In the genomic region with DNA sequence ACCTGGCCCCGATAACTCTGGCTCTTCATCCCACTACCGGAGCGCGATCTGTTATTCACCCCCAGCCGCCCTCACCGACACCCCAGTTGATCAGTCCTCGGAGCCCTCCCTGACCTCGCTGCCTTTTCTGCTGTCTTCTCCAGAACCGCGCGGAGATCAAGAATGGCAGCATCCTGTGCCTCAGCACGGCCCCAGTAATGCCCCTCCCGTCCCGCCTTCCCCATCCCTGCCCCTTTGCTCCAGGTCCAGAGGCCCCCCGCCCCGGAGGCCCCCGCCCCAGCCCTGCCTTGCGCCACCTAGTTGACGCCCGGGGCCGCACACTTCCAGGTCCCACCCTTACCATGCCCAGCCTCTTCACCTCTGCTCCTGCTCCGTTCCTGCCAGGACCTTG, we compare ENCODE assay signal across 11 cellular contexts. TPM values are rescaled to one million over a fixed set of nuclear protein-coding genes. Genes with fewer than 3 reads are reported as not detected.
DNase-seq lines count a peak whose midpoint lies in the region; ATAC-seq, FAIRE-seq and TF ChIP-seq lines count a peak whose summit lies in the region.
"Had no signal": no experiment of that assay in that cellular context is flagged by ENCODE, and none has a peak within 500 bp of the region (broad histone marks: within the 10 kb centered on the region; RNA-seq: fewer than 3 reads in every experiment).

No MANE protein-coding gene starts in this region.

- H3K27ac ChIP-seq in H1 (ENCODE audit: low read depth, low read length) (no peak overlapping the region), lung (ENCODE audit: low read depth in 1 of 2, low read length in 1 of 2) (no peak overlapping the region)
- no peak overlapping the region for H3K27ac ChIP-seq in naive thymus-derived CD4-positive, alpha-beta T cell (ENCODE audit: low read depth, low read length)

- H3K79me2 ChIP-seq in H1 (ENCODE audit: control insufficient read depth in 1 of 2, insufficient read depth in 2 of 2, low read length in 2 of 2) = no peaks in the 10 kb centered on the region

- H3K18ac ChIP-seq in H1 (ENCODE audit: extremely low read depth, low read length) = peak overlapping the region; percentile 83

- peaks cover 18 to 32% (median 30%) of the 10 kb centered on the region in 4 experiments for H3K36me3 ChIP-seq in H1 (ENCODE audit: control insufficient read depth in 2 of 4, insufficient read depth in 4 of 4, low read length in 3 of 4)
- peaks cover 16 to 72% of the 10 kb centered on the region in 2 donors for H3K36me3 ChIP-seq in lung (ENCODE audit: control insufficient read depth in 2 of 2, insufficient read depth in 2 of 2, low read length in 2 of 2)
- peaks cover 1 to 87% (median 17%) of the 10 kb centered on the region in 3 experiments for H3K36me3 ChIP-seq in naive thymus-derived CD4-positive, alpha-beta T cell (ENCODE audit: control insufficient read depth in 2 of 3, insufficient read depth in 3 of 3, low read length in 3 of 3)

- H4K5ac ChIP-seq in H1 (ENCODE audit: insufficient read length, low read depth, low read length) = no peak overlapping the region

- H3K23me2 ChIP-seq in H1 (ENCODE audit: low read depth, low read length) = peaks cover 6% of the 10 kb centered on the region; the same call in 1 of the 2 replicates

- peak overlapping the region in 1 of 4 experiments; percentile 43; a peak in 2 of 7 replicates for H3K9ac ChIP-seq in H1 (replicated peaks in 1 of 4; ENCODE audit: extremely low read depth in 1 of 4, low read depth in 3 of 4, low read length in 3 of 4)

- no peaks in the 10 kb centered on the region for H3K79me1 ChIP-seq in H1 (ENCODE audit: low read depth, low read length)

- H4K91ac ChIP-seq in H1 (replicated peaks; ENCODE audit: insufficient read length, low read length) = no peak overlapping the region

- peak overlapping the region; percentile 91 for H3K4ac ChIP-seq in H1 (replicated peaks; ENCODE audit: insufficient read length, low read depth, low read length)

- intact Hi-C loops in naive thymus-derived CD4-positive, alpha-beta T cell (cut with micrococcal nuclease) = no loop called here

- TF ChIP-seq EP300 in H1 (IDR thresholded peaks at IDR 0.05; ENCODE audit: borderline replicate concordance in 1 of 2, low read depth in 2 of 2, low read length in 2 of 2) = no peak

- H3K4me1 Mint-ChIP-seq in activated naive CD8-positive, alpha-beta T cell treated with anti-CD3 and anti-CD28 coated beads for 36 hours = peaks cover 9% of the 10 kb centered on the region
- peaks cover 12% of the 10 kb centered on the region for H3K4me1 Mint-ChIP-seq in activated naive CD8-positive, alpha-beta T cell treated with anti-CD3 and anti-CD28 coated beads, Interleukin-2, amount 50 U/mL, for 24 hours
- no peaks in the 10 kb centered on the region for H3K4me1 Mint-ChIP-seq in type B pancreatic cell (ENCODE audit: unreplicated experiment)
- peaks cover 15 to 26% (median 17%) of the 10 kb centered on the region in 7 donors for H3K4me1 Mint-ChIP-seq in naive thymus-derived CD4-positive, alpha-beta T cell

- H2BK15ac ChIP-seq in H1 (ENCODE audit: low read length) = no peak overlapping the region

- H3K36me3 Mint-ChIP-seq in activated naive CD8-positive, alpha-beta T cell treated with anti-CD3 and anti-CD28 coated beads for 36 hours = peaks cover 24% of the 10 kb centered on the region
- peaks cover 31% of the 10 kb centered on the region for H3K36me3 Mint-ChIP-seq in activated naive CD8-positive, alpha-beta T cell treated with anti-CD3 and anti-CD28 coated beads, Interleukin-2, amount 50 U/mL, for 24 hours (ENCODE audit: low read depth)
- H3K36me3 Mint-ChIP-seq in type B pancreatic cell = peaks cover 6% of the 10 kb centered on the region
- H3K36me3 Mint-ChIP-seq in naive thymus-derived CD4-positive, alpha-beta T cell = peaks cover 5 to 19% (median 10%) of the 10 kb centered on the region in 5 donors

- TF ChIP-seq CTCF in H1 (IDR thresholded peaks at IDR 0.05; ENCODE audit: control extremely low read depth in 1 of 3, insufficient read depth in 1 of 3, low read depth in 1 of 3, low read length in 3 of 3) (peak; percentile 44 to 80 (median 47); a peak in 3 of 4 replicates), lung (IDR thresholded peaks at IDR 0.05; ENCODE audit: control extremely low read depth, extremely low read depth) (no peak), type B pancreatic cell (conservative IDR thresholded peaks at IDR 0.05) (peak; percentile 24)

- no peak for ATAC-seq in activated naive CD8-positive, alpha-beta T cell treated with anti-CD3 and anti-CD28 coated beads, Interleukin-2, amount 50 U/mL, for 24 hours
- ATAC-seq in lung (ENCODE audit: insufficient read depth, low FRiP score) (peak; percentile 21), GM18861 (IDR thresholded peaks at IDR 0.05; ENCODE audit: unreplicated experiment) (no peak), GM18868 (IDR thresholded peaks at IDR 0.05; ENCODE audit: unreplicated experiment) (no peak)
- no peak for ATAC-seq in naive thymus-derived CD4-positive, alpha-beta T cell
- ATAC-seq: naive thymus-derived CD8-positive, alpha-beta T cell had no signal

- H3K14ac ChIP-seq in H1 (ENCODE audit: insufficient read length) = no peak overlapping the region

- CTCF ChIA-PET in H1 (lab: Charles Lee; ENCODE audit: partially characterized antibody) = interaction anchor here (0.7 to 8.7 kb wide), 22 partner anchors 12 to 248 kb away, joined by 3 to 111 read pairs (median 4); a partner anchor contains a TSS
- CTCF ChIA-PET in naive thymus-derived CD4-positive, alpha-beta T cell (lab: Charles Lee) = no interaction called here

- H3K9me3 ChIP-seq in H1 (ENCODE audit: insufficient read depth in 2 of 2, low read depth in 1 of 2, low read length in 1 of 2) = no peaks in the 10 kb centered on the region
- H3K9me3 ChIP-seq in lung (ENCODE audit: control insufficient read depth in 2 of 2, insufficient read depth in 1 of 2, low read length in 1 of 2) = no peaks in the 10 kb centered on the region
- no peaks in the 10 kb centered on the region for H3K9me3 ChIP-seq in naive thymus-derived CD4-positive, alpha-beta T cell (ENCODE audit: control insufficient read depth in 2 of 3, low read length in 3 of 3)

- H3K27me3 ChIP-seq in H1 (replicated peaks in 1 of 4; ENCODE audit: control insufficient read depth in 3 of 4, extremely low read depth in 1 of 4, insufficient read depth in 3 of 4, low read length in 3 of 4) (no peaks in the 10 kb centered on the region), lung (ENCODE audit: control insufficient read depth, insufficient read depth) (no peaks in the 10 kb centered on the region)
- H3K27me3 ChIP-seq in naive thymus-derived CD4-positive, alpha-beta T cell (ENCODE audit: control insufficient read depth in 2 of 2, insufficient read depth in 2 of 2, low read length in 2 of 2) = no peaks in the 10 kb centered on the region

- H3K4me3 Mint-ChIP-seq in activated naive CD8-positive, alpha-beta T cell treated with anti-CD3 and anti-CD28 coated beads for 36 hours = no peak overlapping the region
- H3K4me3 Mint-ChIP-seq in activated naive CD8-positive, alpha-beta T cell treated with anti-CD3 and anti-CD28 coated beads, Interleukin-2, amount 50 U/mL, for 24 hours = no peak overlapping the region
- peak overlapping the region; percentile 83 for H3K4me3 Mint-ChIP-seq in type B pancreatic cell
- peak overlapping the region in 1 of 10 donors; percentile 32 for H3K4me3 Mint-ChIP-seq in naive thymus-derived CD4-positive, alpha-beta T cell
- H3K4me3 Mint-ChIP-seq: naive thymus-derived CD8-positive, alpha-beta T cell had no signal

- POLR2A ChIA-PET in H1 (lab: Charles Lee; ENCODE audit: partially characterized antibody) = interaction anchor here (0.6 to 2.0 kb wide), 7 partner anchors 9 to 74 kb away, joined by 3 to 7 read pairs (median 3); a partner anchor contains a TSS
- POLR2A ChIA-PET in naive thymus-derived CD4-positive, alpha-beta T cell (lab: Charles Lee) = no interaction called here

- H3K4me2 ChIP-seq in H1 (ENCODE audit: insufficient read depth in 1 of 2, low read depth in 2 of 2, low read length in 2 of 2) = peak overlapping the region; percentile 61 to 99

- peak overlapping the region; percentile 89 for H4K8ac ChIP-seq in H1 (ENCODE audit: extremely low read depth, insufficient read depth, low read length)

- no peaks in the 10 kb centered on the region for H3K9me3 Mint-ChIP-seq in activated naive CD8-positive, alpha-beta T cell treated with anti-CD3 and anti-CD28 coated beads for 36 hours
- no peaks in the 10 kb centered on the region for H3K9me3 Mint-ChIP-seq in activated naive CD8-positive, alpha-beta T cell treated with anti-CD3 and anti-CD28 coated beads, Interleukin-2, amount 50 U/mL, for 24 hours
- H3K9me3 Mint-ChIP-seq in type B pancreatic cell = no peaks in the 10 kb centered on the region
- H3K9me3 Mint-ChIP-seq in naive thymus-derived CD4-positive, alpha-beta T cell = no peaks in the 10 kb centered on the region
- H3K9me3 Mint-ChIP-seq: naive thymus-derived CD8-positive, alpha-beta T cell had no signal

- H2AK5ac ChIP-seq in H1 (ENCODE audit: low read depth, low read length) = no peak overlapping the region

- peak overlapping the region; percentile 91; the same call in 1 of the 2 replicates for H2AFZ ChIP-seq in H1 (ENCODE audit: low read length)

- H3K4me1 ChIP-seq in H1 (replicated peaks in 1 of 4; ENCODE audit: control insufficient read depth in 3 of 4, insufficient read depth in 4 of 4, low read length in 3 of 4) (peaks cover 0 to 12% (median 8%) of the 10 kb centered on the region in 4 experiments; a peak in 4 of 7 replicates), lung (ENCODE audit: control insufficient read depth in 2 of 2, insufficient read depth in 2 of 2, low read length in 2 of 2) (no peaks in the 10 kb centered on the region)
- H3K4me1 ChIP-seq in naive thymus-derived CD4-positive, alpha-beta T cell (ENCODE audit: control insufficient read depth in 2 of 2, insufficient read depth in 2 of 2, low read length in 2 of 2) = no peaks in the 10 kb centered on the region

- H2BK120ac ChIP-seq in H1 (replicated peaks; ENCODE audit: low read depth, low read length) = no peak overlapping the region

- H2BK12ac ChIP-seq in H1 (ENCODE audit: low read depth, low read length) = no peak overlapping the region

- TF ChIP-seq POLR2A in H1 (IDR thresholded peaks at IDR 0.05; ENCODE audit: control extremely low read depth in 1 of 2, low read depth in 2 of 2, low read length in 2 of 2) = no peak

- H3K4me3 ChIP-seq in H1 (ENCODE audit: extremely low read depth in 1 of 4, insufficient read depth in 2 of 4, low read depth in 3 of 4, low read length in 4 of 4) (peak overlapping the region; percentile 40 to 75 (median 50)), lung (no peak overlapping the region)
- H3K4me3 ChIP-seq in naive thymus-derived CD4-positive, alpha-beta T cell (ENCODE audit: low read length) = no peak overlapping the region

- FAIRE-seq in H1 (lab: Jason Lieb, UNC) = no peak

- H3K27ac Mint-ChIP-seq in activated naive CD8-positive, alpha-beta T cell treated with anti-CD3 and anti-CD28 coated beads for 36 hours = peak overlapping the region; percentile 48
- H3K27ac Mint-ChIP-seq in activated naive CD8-positive, alpha-beta T cell treated with anti-CD3 and anti-CD28 coated beads, Interleukin-2, amount 50 U/mL, for 24 hours = no peak overlapping the region
- H3K27ac Mint-ChIP-seq in type B pancreatic cell = no peak overlapping the region
- H3K27ac Mint-ChIP-seq in naive thymus-derived CD4-positive, alpha-beta T cell = peak overlapping the region in 2 of 9 donors; percentile 62 to 69
- H3K27ac Mint-ChIP-seq: naive thymus-derived CD8-positive, alpha-beta T cell had no signal

- no peaks in the 10 kb centered on the region for H3K27me3 Mint-ChIP-seq in activated naive CD8-positive, alpha-beta T cell treated with anti-CD3 and anti-CD28 coated beads for 36 hours
- H3K27me3 Mint-ChIP-seq in activated naive CD8-positive, alpha-beta T cell treated with anti-CD3 and anti-CD28 coated beads, Interleukin-2, amount 50 U/mL, for 24 hours = no peaks in the 10 kb centered on the region
- no peaks in the 10 kb centered on the region for H3K27me3 Mint-ChIP-seq in type B pancreatic cell
- H3K27me3 Mint-ChIP-seq in naive thymus-derived CD4-positive, alpha-beta T cell = no peaks in the 10 kb centered on the region
- H3K27me3 Mint-ChIP-seq: naive thymus-derived CD8-positive, alpha-beta T cell had no signal

- peak overlapping the region; percentile 10 for H3K56ac ChIP-seq in H1 (replicated peaks; ENCODE audit: insufficient read length, low read depth, low read length)

- WGBS in H1 (ENCODE audit: extremely low coverage in 1 of 2, insufficient coverage in 1 of 2, insufficient read length in 1 of 2, insufficient replicate concordance in 2 of 2, low coverage in 1 of 2, low lambda C conversion rate in 2 of 2, missing lambda C conversion rate in 1 of 2), 2 experiments = 4% methylated on average over 12 of the region's 22 CpGs; no CpG with 5 or more reads in 1 of the 2 experiments
- WGBS in lung, 2 donors = 61 to 65% methylated on average over 22 of the region's 22 CpGs

- no peak overlapping the region for H2BK20ac ChIP-seq in H1 (ENCODE audit: low read length)

- no peak overlapping the region for H3K23ac ChIP-seq in H1 (ENCODE audit: insufficient read length)

- DNase-seq in activated naive CD8-positive, alpha-beta T cell treated with anti-CD3 and anti-CD28 coated beads for 36 hours = no peak
- DNase-seq in activated naive CD8-positive, alpha-beta T cell treated with anti-CD3 and anti-CD28 coated beads, Interleukin-2, amount 50 U/mL, for 24 hours = no peak
- DNase-seq in H1 (ENCODE audit: low read depth in 1 of 2, low spot score in 2 of 2) = peak in 1 of 2 experiments; percentile 79
- DNase-seq in lung (ENCODE audit: low spot score) = no peak
- DNase-seq in type B pancreatic cell (ENCODE audit: extremely low spot score, unreplicated experiment) = no peak
- DNase-seq in naive thymus-derived CD4-positive, alpha-beta T cell = no peak
- DNase-seq: activated T-cell treated with anti-CD3 and anti-CD28 coated beads, Interleukin-2, amount 50 U/mL, for 48 hours; foreskin melanocyte had no signal

- peak overlapping the region; percentile 35; the same call in 1 of the 2 replicates for H2BK5ac ChIP-seq in H1 (ENCODE audit: low read depth, low read length)

- peaks cover 1 to 17% of the 10 kb centered on the region in 2 experiments for H4K20me1 ChIP-seq in H1 (replicated peaks in 1 of 2; ENCODE audit: control insufficient read depth in 1 of 2, insufficient read depth in 2 of 2, low read length in 2 of 2)

- TF ChIP-seq RAD21 in H1 (IDR thresholded peaks at IDR 0.05 in 1 of 2, conservative IDR thresholded peaks at IDR 0.05 in 1 of 2; ENCODE audit: low read depth in 2 of 2, low read length in 2 of 2) = no peak; a peak in 1 of 4 replicates

RNA-seq across cellular contexts. Expression of a gene that starts 0.9 kb away (rescaled TPM):
- total RNA-seq in activated naive CD8-positive, alpha-beta T cell treated with anti-CD3 and anti-CD28 coated beads for 36 hours = 1 to 10 TPM; 4.3 to 4.5 TPM
- total RNA-seq in H1 (2021; fragmentation: NEBNext Ultra II Directional; extraction: Animal tissue kit (Norgen Biotek cat#: 25700)) = 9.2 and 9.6 TPM in 2 replicates
- 10.9 and 14.4 TPM in 2 replicates for polyA plus RNA-seq in H1 (2011; rRNA removed)
- polyA plus RNA-seq in H1 (2011; cell fraction: cytosol; rRNA removed) = 15.4 TPM
- 40.6 TPM for polyA plus RNA-seq in H1 (2011; cell fraction: nucleus; rRNA removed)
- polyA plus RNA-seq in H1 (2012, experiment 1 of 2) = 6.7 to 11.8 TPM (median 10.8 TPM) in 4 replicates
- polyA plus RNA-seq in H1 (2012, experiment 2 of 2) = 9.1 TPM
- polyA plus RNA-seq in H1 (2013, experiment 1 of 2) = 5.2 TPM
- polyA plus RNA-seq in H1 (2013, experiment 2 of 2) = 5.0 TPM
- 4.5 and 7.0 TPM in 2 replicates for polyA minus RNA-seq in H1 (2011; rRNA and poly(A)+ RNA removed)
- polyA minus RNA-seq in H1 (2011; cell fraction: cytosol; rRNA and poly(A)+ RNA removed) = 5.1 TPM
- polyA minus RNA-seq in H1 (2011; cell fraction: nucleus; rRNA and poly(A)+ RNA removed) = 6.0 TPM
- total RNA-seq in lung = 10 to 100 TPM in 1 of 2 donors, 1 to 10 TPM in 1; 6.5 to 22.5 TPM
- polyA plus RNA-seq in lung = 10 to 100 TPM; 13.3 to 17.7 TPM
- total RNA-seq in type B pancreatic cell (ENCODE audit: low replicate concordance) = 9.6 and 19.8 TPM in 2 replicates
- total RNA-seq in naive thymus-derived CD4-positive, alpha-beta T cell = 1 to 10 TPM; 2.6 to 9.1 (median 7.5) TPM
- under 1 TPM in 1 of 2 donors, not detected in 1; 0.07 TPM for polyA plus RNA-seq in naive thymus-derived CD4-positive, alpha-beta T cell
- polyA plus RNA-seq: naive thymus-derived CD8-positive, alpha-beta T cell had no signal

RNA-seq across cellular contexts. Expression of a gene that starts 7.8 kb away (rescaled TPM):
- total RNA-seq in activated naive CD8-positive, alpha-beta T cell treated with anti-CD3 and anti-CD28 coated beads for 36 hours = 100 to 1,000 TPM; 130 to 136 TPM
- total RNA-seq in H1 (2021; fragmentation: NEBNext Ultra II Directional; extraction: Animal tissue kit (Norgen Biotek cat#: 25700)) = 78.0 and 79.9 TPM in 2 replicates
- polyA plus RNA-seq in H1 (2011; rRNA removed) = 157 and 194 TPM in 2 replicates
- 134 TPM for polyA plus RNA-seq in H1 (2011; cell fraction: cytosol; rRNA removed)
- polyA plus RNA-seq in H1 (2011; cell fraction: nucleus; rRNA removed) = 285 TPM
- polyA plus RNA-seq in H1 (2012, experiment 1 of 2) = 78.1 to 93.8 TPM (median 86.1 TPM) in 4 replicates
- 88.7 TPM for polyA plus RNA-seq in H1 (2012, experiment 2 of 2)
- 55.2 TPM for polyA plus RNA-seq in H1 (2013, experiment 1 of 2)
- polyA plus RNA-seq in H1 (2013, experiment 2 of 2) = 51.2 TPM
- 87.0 and 93.0 TPM in 2 replicates for polyA minus RNA-seq in H1 (2011; rRNA and poly(A)+ RNA removed)
- 54.8 TPM for polyA minus RNA-seq in H1 (2011; cell fraction: cytosol; rRNA and poly(A)+ RNA removed)
- polyA minus RNA-seq in H1 (2011; cell fraction: nucleus; rRNA and poly(A)+ RNA removed) = 74.9 TPM
- 10 to 100 TPM; 27.8 to 68.2 TPM for total RNA-seq in lung
- polyA plus RNA-seq in lung = 10 to 100 TPM; 44.5 to 86.1 TPM
- total RNA-seq in type B pancreatic cell (ENCODE audit: low replicate concordance) = 68.8 and 84.5 TPM in 2 replicates
- total RNA-seq in naive thymus-derived CD4-positive, alpha-beta T cell = 100 to 1,000 TPM in 1 of 5 experiments, 10 to 100 TPM in 4; 67.1 to 133 (median 73.0) TPM
- 10 to 100 TPM; 59.4 to 97.9 TPM for polyA plus RNA-seq in naive thymus-derived CD4-positive, alpha-beta T cell

RNA-seq across cellular contexts. Expression of a gene that starts 9.9 kb away (rescaled TPM):
- under 1 TPM in 1 of 2 experiments, not detected in 1; 0.19 TPM for total RNA-seq in activated naive CD8-positive, alpha-beta T cell treated with anti-CD3 and anti-CD28 coated beads for 36 hours
- total RNA-seq in H1 (2021; fragmentation: NEBNext Ultra II Directional; extraction: Animal tissue kit (Norgen Biotek cat#: 25700)) = 1.3 and 1.7 TPM in 2 replicates
- polyA plus RNA-seq in H1 (2011; rRNA removed) (1.3 and 2.1 TPM in 2 replicates), lung (10 to 100 TPM in 1 of 2 donors, 1 to 10 TPM in 1; 9.7 to 12.6 TPM)
- polyA plus RNA-seq in H1 (2011; cell fraction: cytosol; rRNA removed) = 1.6 TPM
- polyA plus RNA-seq in H1 (2011; cell fraction: nucleus; rRNA removed) = 6.4 TPM
- 0.72 to 2.2 TPM (median 1.3 TPM) in 4 replicates for polyA plus RNA-seq in H1 (2012, experiment 1 of 2)
- 0.81 TPM for polyA plus RNA-seq in H1 (2012, experiment 2 of 2)
- 0.59 TPM for polyA plus RNA-seq in H1 (2013, experiment 1 of 2)
- 0.57 TPM for polyA plus RNA-seq in H1 (2013, experiment 2 of 2)
- polyA minus RNA-seq in H1 (2011; rRNA and poly(A)+ RNA removed) = 0.44 TPM in 2 replicates
- polyA minus RNA-seq in H1 (2011; cell fraction: cytosol; rRNA and poly(A)+ RNA removed) = not detected
- 1.6 TPM for polyA minus RNA-seq in H1 (2011; cell fraction: nucleus; rRNA and poly(A)+ RNA removed)
- total RNA-seq in lung (10 to 100 TPM; 11.4 to 16.5 TPM), type B pancreatic cell (ENCODE audit: low replicate concordance) (0.41 and 0.86 TPM in 2 replicates)
- under 1 TPM in 2 of 5 experiments, not detected in 3; 0.58 to 0.73 TPM for total RNA-seq in naive thymus-derived CD4-positive, alpha-beta T cell
- polyA plus RNA-seq in naive thymus-derived CD4-positive, alpha-beta T cell = not detected
- total RNA-seq: naive thymus-derived CD8-positive, alpha-beta T cell had no signal

RNA-seq across cellular contexts. Expression of a gene that starts 16.0 kb away (rescaled TPM):
- 10 to 100 TPM; 15.8 to 16.7 TPM for total RNA-seq in activated naive CD8-positive, alpha-beta T cell treated with anti-CD3 and anti-CD28 coated beads for 36 hours
- 22.9 and 23.1 TPM in 2 replicates for total RNA-seq in H1 (2021; fragmentation: NEBNext Ultra II Directional; extraction: Animal tissue kit (Norgen Biotek cat#: 25700))
- polyA plus RNA-seq in H1 (2011; rRNA removed) = 27.5 and 38.0 TPM in 2 replicates
- polyA plus RNA-seq in H1 (2011; cell fraction: cytosol; rRNA removed) = 36.8 TPM
- polyA plus RNA-seq in H1 (2011; cell fraction: nucleus; rRNA removed) = 218 TPM
- polyA plus RNA-seq in H1 (2012, experiment 1 of 2) = 23.0 to 37.9 TPM (median 32.2 TPM) in 4 replicates
- 11.4 TPM for polyA plus RNA-seq in H1 (2012, experiment 2 of 2)
- 13.5 TPM for polyA plus RNA-seq in H1 (2013, experiment 1 of 2)
- polyA plus RNA-seq in H1 (2013, experiment 2 of 2) = 13.1 TPM
- polyA minus RNA-seq in H1 (2011; rRNA and poly(A)+ RNA removed) = 11.5 and 14.2 TPM in 2 replicates
- 9.8 TPM for polyA minus RNA-seq in H1 (2011; cell fraction: cytosol; rRNA and poly(A)+ RNA removed)
- 36.5 TPM for polyA minus RNA-seq in H1 (2011; cell fraction: nucleus; rRNA and poly(A)+ RNA removed)
- 10 to 100 TPM; 33.1 to 41.8 TPM for total RNA-seq in lung
- polyA plus RNA-seq in lung = 10 to 100 TPM; 18.5 to 18.8 TPM
- total RNA-seq in type B pancreatic cell (ENCODE audit: low replicate concordance) = 43.5 and 77.8 TPM in 2 replicates
- total RNA-seq in naive thymus-derived CD4-positive, alpha-beta T cell = 10 to 100 TPM in 3 of 5 experiments, 1 to 10 TPM in 2; 4.3 to 88.1 (median 11.0) TPM
- under 1 TPM; 0.48 to 0.78 TPM for polyA plus RNA-seq in naive thymus-derived CD4-positive, alpha-beta T cell

RNA-seq across cellular contexts. Expression of a gene that starts 27.1 kb away (rescaled TPM):
- total RNA-seq in activated naive CD8-positive, alpha-beta T cell treated with anti-CD3 and anti-CD28 coated beads for 36 hours = 10 to 100 TPM; 46.5 to 48.6 TPM
- 37.7 and 37.9 TPM in 2 replicates for total RNA-seq in H1 (2021; fragmentation: NEBNext Ultra II Directional; extraction: Animal tissue kit (Norgen Biotek cat#: 25700))
- polyA plus RNA-seq in H1 (2011; rRNA removed) (93.9 and 100.0 TPM in 2 replicates), lung (100 to 1,000 TPM; 128 to 196 TPM)
- polyA plus RNA-seq in H1 (2011; cell fraction: cytosol; rRNA removed) = 76.6 TPM
- polyA plus RNA-seq in H1 (2011; cell fraction: nucleus; rRNA removed) = 66.5 TPM
- polyA plus RNA-seq in H1 (2012, experiment 1 of 2) = 42.9 to 57.2 TPM (median 49.6 TPM) in 4 replicates
- polyA plus RNA-seq in H1 (2012, experiment 2 of 2) = 71.1 TPM
- 48.0 TPM for polyA plus RNA-seq in H1 (2013, experiment 1 of 2)
- polyA plus RNA-seq in H1 (2013, experiment 2 of 2) = 59.4 TPM
- polyA minus RNA-seq in H1 (2011; rRNA and poly(A)+ RNA removed) = 43.1 and 48.2 TPM in 2 replicates
- 20.2 TPM for polyA minus RNA-seq in H1 (2011; cell fraction: cytosol; rRNA and poly(A)+ RNA removed)
- 38.5 TPM for polyA minus RNA-seq in H1 (2011; cell fraction: nucleus; rRNA and poly(A)+ RNA removed)
- total RNA-seq in lung (10 to 100 TPM; 22.1 to 59.0 TPM), type B pancreatic cell (ENCODE audit: low replicate concordance) (49.2 and 64.4 TPM in 2 replicates)
- total RNA-seq in naive thymus-derived CD4-positive, alpha-beta T cell = 10 to 100 TPM; 27.6 to 44.8 (median 32.7) TPM
- 10 to 100 TPM; 79.7 to 88.3 TPM for polyA plus RNA-seq in naive thymus-derived CD4-positive, alpha-beta T cell

Comparison
In these comparisons a context has a peak if more than half of its experiments do, and no peak if none do; other contexts are left out.
1. H3K4me3 ChIP-seq: peak in H1 (4 of 4); none in lung (single experiment) and naive thymus-derived CD4-positive, alpha-beta T cell (single experiment).